In the genomic region with DNA sequence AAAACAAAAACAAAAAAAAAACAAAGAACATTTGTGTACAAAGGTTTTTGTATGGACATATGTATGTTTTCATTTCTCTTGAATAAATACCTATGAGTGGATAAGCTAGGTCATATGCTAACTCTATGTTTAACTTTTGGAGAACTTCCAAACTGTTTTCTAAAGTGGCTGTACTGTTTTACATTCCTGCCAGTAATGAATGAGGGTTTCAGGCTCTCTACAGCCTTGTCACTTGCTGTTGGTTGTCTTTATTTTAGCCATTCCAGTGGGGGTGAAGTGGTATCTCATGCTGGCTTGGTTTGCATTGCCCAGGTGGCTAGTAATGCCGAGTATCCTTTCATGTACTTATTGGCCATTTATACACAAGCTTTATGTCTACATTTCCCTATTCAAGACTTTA, we compare ENCODE assay signal across 19 cellular contexts.
"Had no signal": no experiment of that assay in that cellular context is flagged by ENCODE, and none has a peak within 500 bp of the region (broad histone marks: within the 10 kb centered on the region; RNA-seq: fewer than 3 reads in every experiment).

No MANE protein-coding gene starts in this region.

- H3K27me3 ChIP-seq: adrenal gland, gastroesophageal sphincter, right lobe of liver had no signal

- DNase-seq: activated CD4-positive, alpha-beta T cell treated with anti-CD3 and anti-CD28 coated beads, Interleukin-2, amount 10 ng/mL, durations not matched to agents 7 days and 5 days; activated CD4-positive, CD25-positive, alpha-beta regulatory T cell; activated naive CD4-positive, alpha-beta T cell treated with anti-CD3 and anti-CD28 coated beads, Interleukin-2, amount 50 U/mL, for 16 hours; activated T-cell treated with anti-CD3 and anti-CD28 coated beads, Interleukin-2, amount 50 U/mL, for 1 hour; adrenal gland; caudate nucleus; effector CD4-positive, alpha-beta T cell; kidney; naive thymus-derived CD4-positive, alpha-beta T cell; posterior cingulate gyrus; right lobe of liver; spleen; stimulated activated CD4-positive, alpha-beta T cell treated with anti-CD3 and anti-CD28 coated beads, Interleukin-2, amount 100 ng/mL, for 24 hours; stimulated activated naive CD4-positive, alpha-beta T cell; substantia nigra; T-helper 17 cell; transverse colon had no signal

- H3K4me3 ChIP-seq: adrenal gland, coronary artery, gastroesophageal sphincter, right lobe of liver, spleen, transverse colon had no signal

- H3K4me1 ChIP-seq: adrenal gland, gastroesophageal sphincter, right lobe of liver, spleen, transverse colon had no signal

- H3K9me3 ChIP-seq: adrenal gland, gastroesophageal sphincter, right lobe of liver, transverse colon had no signal

- H3K36me3 ChIP-seq: adrenal gland, gastroesophageal sphincter, right lobe of liver, spleen, transverse colon had no signal

- ATAC-seq: gastroesophageal sphincter; naive thymus-derived CD4-positive, alpha-beta T cell; right lobe of liver; T-helper 17 cell had no signal

- H3K27ac ChIP-seq: adrenal gland, coronary artery, gastroesophageal sphincter, right lobe of liver, spleen, transverse colon had no signal
